ENCODE assay signal across 8 cellular contexts in the genomic region with DNA sequence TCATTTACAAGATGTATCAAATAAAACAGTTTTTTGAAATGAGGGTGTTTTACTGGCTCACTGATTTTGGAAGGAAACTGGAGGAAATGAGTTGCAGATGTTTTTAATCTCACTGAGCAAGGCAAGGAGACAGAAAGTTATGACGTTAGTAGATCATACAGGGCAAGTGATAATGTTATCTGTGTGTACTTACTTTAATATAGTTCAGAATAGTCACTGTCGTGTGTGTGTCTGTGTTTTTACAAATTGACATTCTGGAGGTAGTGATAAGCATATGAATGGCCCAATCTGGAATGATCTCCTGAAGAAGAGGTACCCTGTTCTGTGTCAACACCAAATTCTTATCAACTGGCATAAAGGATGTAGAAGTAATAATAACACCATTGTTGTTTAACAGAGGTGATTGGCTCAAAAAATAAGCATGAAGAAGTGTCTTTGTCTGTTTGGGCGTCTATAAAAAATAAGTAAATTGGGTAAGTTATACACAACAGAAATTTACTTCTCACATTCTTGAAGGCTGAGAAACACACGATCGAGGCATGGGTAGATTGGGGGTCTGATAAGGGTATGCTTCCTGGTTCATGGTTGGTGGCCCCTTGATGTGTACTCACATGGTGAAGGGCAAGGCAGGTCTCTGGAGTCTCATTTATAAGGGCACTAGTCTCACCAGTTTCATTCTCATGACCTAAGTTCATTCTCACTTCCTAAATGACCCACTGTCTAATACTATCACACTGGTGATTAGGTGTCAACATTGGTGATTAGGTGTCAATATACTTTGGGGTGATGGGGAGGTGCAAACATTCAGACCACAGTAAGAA. TPM values are rescaled to one million over a fixed set of nuclear protein-coding genes. Genes with fewer than 3 reads are reported as not detected.
DNase-seq lines count a peak whose midpoint lies in the region; ATAC-seq and TF ChIP-seq lines count a peak whose summit lies in the region.

No MANE protein-coding gene starts in this region.

- no peak overlapping the region for H3K9ac ChIP-seq in Karpas-422 (ENCODE audit: low read length)

- no peak overlapping the region for H3K27ac ChIP-seq in Karpas-422 (ENCODE audit: low read length)

- no peaks in the 10 kb centered on the region for H3K27me3 ChIP-seq in Karpas-422 (ENCODE audit: low read length)

- H3K4me3 ChIP-seq in AG10803 (ENCODE audit: low read length): no peak overlapping the region
- H3K4me3 ChIP-seq in Karpas-422 (ENCODE audit: low read length): no peak overlapping the region

- H3K4me2 ChIP-seq in Karpas-422 (ENCODE audit: low read depth, low read length, poor library complexity, severe bottlenecking): no peak overlapping the region

- H3K4me1 ChIP-seq in Karpas-422 (ENCODE audit: low read length): no peaks in the 10 kb centered on the region

- H3K9me2 ChIP-seq in Karpas-422 (replicated peaks; ENCODE audit: insufficient read depth, low read length): no peaks in the 10 kb centered on the region

- no peaks in the 10 kb centered on the region for H4K20me1 ChIP-seq in Karpas-422 (ENCODE audit: insufficient read depth, low read depth, low read length)

- no peak for TF ChIP-seq CTCF in AG10803 (conservative IDR thresholded peaks at IDR 0.05; ENCODE audit: low read length)
- no peak for TF ChIP-seq CTCF in GM13977 (IDR thresholded peaks at IDR 0.05; ENCODE audit: extremely low read depth, insufficient read depth, missing control alignments)

- in situ Hi-C loops in GM13977 (cut with MboI; ENCODE audit: low pct_unique_long_range_greater_than_20kb, low sequenced_read_pairs, unreplicated experiment): no loop called here

- no peak overlapping the region for H2AFZ ChIP-seq in Karpas-422 (ENCODE audit: low read length)

- H3K79me2 ChIP-seq in Karpas-422 (ENCODE audit: low read length): no peaks in the 10 kb centered on the region

- DNase-seq in AG10803 (ENCODE audit: low read depth): peak; percentile 39
- DNase-seq in central memory CD4-positive, alpha-beta T cell: peak; percentile 35
- DNase-seq in cerebellar cortex (ENCODE audit: low spot score): no peak
- no peak for DNase-seq in epidermal melanocyte (ENCODE audit: insufficient read length, low spot score)
- DNase-seq in Karpas-422: no peak
- no peak for DNase-seq in GM13977 (ENCODE audit: low spot score)

- H3K36me3 ChIP-seq in Karpas-422 (ENCODE audit: insufficient read depth, low read length): no peaks in the 10 kb centered on the region

- ATAC-seq in GM19043 (IDR thresholded peaks at IDR 0.05; ENCODE audit: low read depth, unreplicated experiment) (peak; percentile 56), HG03103 (IDR thresholded peaks at IDR 0.05; ENCODE audit: low read depth, unreplicated experiment) (peak; percentile 57)

- no peaks in the 10 kb centered on the region for H3K9me3 ChIP-seq in Karpas-422 (ENCODE audit: low read length)

RNA-seq across cellular contexts. Expression of a gene that starts 2.1 kb away (rescaled TPM):
- not detected in 2 replicates for total RNA-seq in Karpas-422 (2014; rRNA removed; shearing (Covaris generic); ENCODE audit: low replicate concordance)

RNA-seq across cellular contexts. Expression of a gene that starts 25.1 kb away (rescaled TPM):
- total RNA-seq in Karpas-422 (2014; rRNA removed; shearing (Covaris generic); ENCODE audit: low replicate concordance): not detected in 2 replicates

Comparison
In these comparisons a context has a peak if more than half of its experiments do, and no peak if none do; other contexts are left out.
1. DNase-seq: peak in AG10803 (single experiment) and central memory CD4-positive, alpha-beta T cell (single experiment); none in cerebellar cortex (single experiment), epidermal melanocyte (single experiment), Karpas-422 (single experiment) and GM13977 (single experiment).